Comparison of ENCODE assay signal across 1 cellular context in genomic region chr7:155998328-155998691, GRCh38.
TF ChIP-seq lines count a peak whose summit lies in the region.

No MANE protein-coding gene starts in this region.

TF ChIP-seq in SK-N-SH, 30 proteins besides CTCF, POLR2A, EP300 and RAD21 (continued from another document):
- TF ChIP-seq ZBTB33 (IDR thresholded peaks at IDR 0.05; ENCODE audit: borderline replicate concordance, low read depth) (no peak), NFIC (IDR thresholded peaks at IDR 0.05; ENCODE audit: borderline replicate concordance) (no peak), MXI1 (IDR thresholded peaks at IDR 0.05; ENCODE audit: low read depth, low read length) (no peak)
